Comparison of ENCODE assay signal across 8 cellular contexts in the genomic region with DNA sequence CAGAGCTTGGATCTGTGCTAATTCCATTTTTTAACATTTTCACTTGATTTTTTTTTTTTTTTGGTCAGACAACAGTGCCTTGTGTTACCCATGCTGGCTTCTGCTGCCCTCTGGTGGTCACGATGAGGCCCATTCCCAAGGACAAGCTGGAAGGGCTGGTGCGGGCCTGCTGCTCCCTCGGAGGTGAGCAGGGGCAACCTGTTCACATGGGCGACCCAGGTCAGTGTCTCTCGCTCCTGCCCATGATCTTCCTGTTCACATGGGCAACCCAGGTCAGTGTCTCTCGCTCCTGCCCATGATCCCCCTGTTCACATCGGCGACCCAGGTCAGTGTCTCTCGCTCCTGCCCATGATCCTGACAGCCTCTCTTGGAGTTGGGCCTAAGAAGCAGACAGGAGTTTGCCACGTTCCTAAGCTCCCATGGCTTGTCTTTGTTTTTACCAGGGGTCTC. TPM values are rescaled to one million over a fixed set of nuclear protein-coding genes. Genes with fewer than 3 reads are reported as not detected.
A peak's percentile ranks its signal among the peaks of the same experiment; 100 is the strongest.
DNase-seq lines count a peak whose midpoint lies in the region; ATAC-seq and TF ChIP-seq lines count a peak whose summit lies in the region.

No MANE protein-coding gene starts in this region.

- POLR2A ChIA-PET in IMR-90 (lab: Charles Lee; ENCODE audit: unreplicated experiment) = no interaction called here

- BruUV-seq in IMR-90 (replicated peaks; lab: Mats Ljungman, UMichigan) = no TSS peak

- H3K27ac ChIP-seq in IMR-90 (ENCODE audit: insufficient read depth, low read length) = no peak overlapping the region

- DNase-seq in DMS114 treated with DMSO at 0.1 percent for 48 hours (lab: John Stamatoyannopoulos, UW; ENCODE audit: unreplicated experiment) (peak; percentile 46), IMR-90 (peak; percentile 80), RKO (ENCODE audit: low spot score) (peak; percentile 71), fibroblast of the aortic adventitia (ENCODE audit: low read depth) (peak; percentile 88), neural crest cell (ENCODE audit: low read depth, low spot score) (peak; percentile 79)
- peak; percentile 83 for DNase-seq in stimulated activated naive CD8-positive, alpha-beta T cell treated with anti-CD3 and anti-CD28 coated beads, Interleukin-15, Interleukin-2, amounts not matched to agents 100 U/mL and 50 U/mL, for 24 hours

- H3K27me3 Mint-ChIP-seq in activated T-helper 17 cell treated with anti-CD3 and anti-CD28 coated beads, Interleukin-2, amount 50 U/mL, for 72 hours = no peaks in the 10 kb centered on the region
- no peaks in the 10 kb centered on the region for H3K27me3 Mint-ChIP-seq in neural crest cell (ENCODE audit: low read depth)

- H4K5ac ChIP-seq in IMR-90 (ENCODE audit: low read depth, low read length) = no peak overlapping the region

- in situ Hi-C loops in IMR-90 (cut with MboI; ENCODE audit: low sequenced_read_pairs) = loop anchor here (5.0 to 25.0 kb wide), 3 partner anchors 271 to 886 kb away; partner anchors contain the start of gene CALM1

- TF ChIP-seq CTCF in IMR-90 (conservative IDR thresholded peaks at IDR 0.05; ENCODE audit: low read depth, low read length) = peak; percentile 93
- peak; percentile 92 for TF ChIP-seq CTCF in fibroblast of the aortic adventitia (IDR thresholded peaks at IDR 0.05; ENCODE audit: insufficient read depth, low read length)
- peak; percentile 92 for TF ChIP-seq CTCF in neural crest cell (conservative IDR thresholded peaks at IDR 0.05)

- no peak overlapping the region for H3K23ac ChIP-seq in IMR-90 (ENCODE audit: low read depth, low read length)

- no peak overlapping the region for H3K4me3 ChIP-seq in IMR-90 (ENCODE audit: insufficient read depth, low read depth, low read length)
- H3K4me3 ChIP-seq in fibroblast of the aortic adventitia (ENCODE audit: low read depth, low read length) = no peak overlapping the region

- intact Hi-C loops in IMR-90 (cut with micrococcal nuclease) = loop anchor here (1.0 to 10.0 kb wide), 4 partner anchors 113 to 868 kb away; partner anchors contain the start of gene RPS6KA5

- H3K4me3 Mint-ChIP-seq in activated T-helper 17 cell treated with anti-CD3 and anti-CD28 coated beads, Interleukin-2, amount 50 U/mL, for 72 hours = no peak overlapping the region
- no peak overlapping the region for H3K4me3 Mint-ChIP-seq in neural crest cell

- no peak overlapping the region for H4K91ac ChIP-seq in IMR-90 (ENCODE audit: insufficient read depth, low read depth, low read length)

- no peak overlapping the region for H3K4ac ChIP-seq in IMR-90 (ENCODE audit: low read depth, low read length)

- no peaks in the 10 kb centered on the region for H3K9me3 ChIP-seq in IMR-90 (ENCODE audit: control insufficient read depth, insufficient read depth, low read length)

- peak; percentile 95 for TF ChIP-seq RAD21 in IMR-90 (IDR thresholded peaks at IDR 0.05; ENCODE audit: low read length)

- peaks cover 8% of the 10 kb centered on the region; the same call in 1 of the 2 replicates for H3K4me1 ChIP-seq in IMR-90 (ENCODE audit: control insufficient read depth, insufficient read depth, low read length)

- H3K14ac ChIP-seq in IMR-90 (replicated peaks; ENCODE audit: low read depth, low read length) = no peak overlapping the region

- no peaks in the 10 kb centered on the region for H3K9me1 ChIP-seq in IMR-90 (ENCODE audit: insufficient read depth, low read length)

- H2BK20ac ChIP-seq in IMR-90 (ENCODE audit: low read depth, low read length) = no peak overlapping the region

- H2AK5ac ChIP-seq in IMR-90 (ENCODE audit: low read depth, low read length) = peak overlapping the region; percentile 30; the same call in 1 of the 2 replicates

- no peak overlapping the region for H2BK15ac ChIP-seq in IMR-90 (ENCODE audit: low read depth, low read length)

- H3K4me1 Mint-ChIP-seq in activated T-helper 17 cell treated with anti-CD3 and anti-CD28 coated beads, Interleukin-2, amount 50 U/mL, for 72 hours = peaks cover 16% of the 10 kb centered on the region
- H3K4me1 Mint-ChIP-seq in neural crest cell = no peaks in the 10 kb centered on the region

- H3K27ac Mint-ChIP-seq in activated T-helper 17 cell treated with anti-CD3 and anti-CD28 coated beads, Interleukin-2, amount 50 U/mL, for 72 hours = no peak overlapping the region
- no peak overlapping the region for H3K27ac Mint-ChIP-seq in neural crest cell (ENCODE audit: unreplicated experiment)

- no peaks in the 10 kb centered on the region for H3K79me1 ChIP-seq in IMR-90 (ENCODE audit: low read depth in 1 of 2, low read length in 2 of 2)

- H2BK120ac ChIP-seq in IMR-90 (ENCODE audit: low read depth, low read length) = no peak overlapping the region

- no peak overlapping the region for H2BK5ac ChIP-seq in IMR-90 (ENCODE audit: low read depth, low read length, poor library complexity, severe bottlenecking)

- H2AFZ ChIP-seq in IMR-90 (replicated peaks; ENCODE audit: low read length, poor library complexity) = peak overlapping the region; percentile 37

- H3K36me3 ChIP-seq in IMR-90 (ENCODE audit: control insufficient read depth, insufficient read depth, low read length) = no peaks in the 10 kb centered on the region; the same call in 1 of the 2 replicates

- H3K18ac ChIP-seq in IMR-90 (ENCODE audit: low read depth, low read length) = no peak overlapping the region

- H3K27me3 ChIP-seq in IMR-90 (ENCODE audit: control insufficient read depth, insufficient read depth, low read length) = no peaks in the 10 kb centered on the region

- peak; percentile 37; the same call in 1 of the 2 replicates for TF ChIP-seq POLR2A in IMR-90 (IDR thresholded peaks at IDR 0.05; ENCODE audit: low read depth, low read length)

- peaks cover 64% of the 10 kb centered on the region for H3K36me3 Mint-ChIP-seq in activated T-helper 17 cell treated with anti-CD3 and anti-CD28 coated beads, Interleukin-2, amount 50 U/mL, for 72 hours (ENCODE audit: low read depth)
- H3K36me3 Mint-ChIP-seq in neural crest cell (ENCODE audit: low read depth) = no peaks in the 10 kb centered on the region

- ATAC-seq in IMR-90 (ENCODE audit: low read depth) (peak; percentile 70), HG02678 (IDR thresholded peaks at IDR 0.05; ENCODE audit: unreplicated experiment) (no peak)
- ATAC-seq in activated T-helper 17 cell treated with anti-CD3 and anti-CD28 coated beads, Interleukin-2, amount 50 U/mL, for 72 hours (replicated peaks) = peak; percentile 71
- peak; percentile 61 for ATAC-seq in stimulated activated naive CD8-positive, alpha-beta T cell treated with anti-CD3 and anti-CD28 coated beads, Interleukin-15, Interleukin-2, amounts not matched to agents 100 U/mL and 50 U/mL, for 24 hours

- H4K8ac ChIP-seq in IMR-90 (ENCODE audit: low read depth in 2 of 2, low read length in 2 of 2) = no peak overlapping the region

- 17% methylated on average over 6 of the region's 10 CpGs; no CpG with 5 or more reads in 1 of the 2 experiments for WGBS in IMR-90 (ENCODE audit: extremely low coverage in 2 of 2, insufficient read length in 1 of 2), 2 experiments

- no peak overlapping the region for H3K9ac ChIP-seq in IMR-90 (ENCODE audit: low read depth, low read length)

- H3K4me2 ChIP-seq in IMR-90 (ENCODE audit: low read depth, low read length) = no peak overlapping the region

- dilution Hi-C loops in IMR-90 (cut with HindIII; ENCODE audit: low sequenced_read_pairs, unreplicated experiment) = no loop called here

- CTCF ChIA-PET in IMR-90 (lab: Yijun Ruan, JAX) = interaction anchor here (0.6 to 6.5 kb wide), 40 partner anchors 11 to 1239 kb away, joined by 3 to 82 read pairs (median 5); partner anchors contain the start of gene RPS6KA5

- no peaks in the 10 kb centered on the region for H4K20me1 ChIP-seq in IMR-90 (ENCODE audit: insufficient read depth, low read length)

- H3K9me3 Mint-ChIP-seq in activated T-helper 17 cell treated with anti-CD3 and anti-CD28 coated beads, Interleukin-2, amount 50 U/mL, for 72 hours = no peaks in the 10 kb centered on the region
- no peaks in the 10 kb centered on the region for H3K9me3 Mint-ChIP-seq in neural crest cell

- H3K56ac ChIP-seq in IMR-90 (ENCODE audit: extremely low read depth, insufficient read depth, low read length) = no peak overlapping the region

- peak overlapping the region; percentile 80 for H2AK9ac ChIP-seq in IMR-90 (replicated peaks; ENCODE audit: low read depth, low read length, poor library complexity)

TF ChIP-seq in IMR-90, 13 proteins besides CTCF, POLR2A, EP300 and RAD21:
- no peak for TF ChIP-seq RFX5 (IDR thresholded peaks at IDR 0.05; ENCODE audit: low read depth, low read length)
- TF ChIP-seq CHD1 (IDR thresholded peaks at IDR 0.05; ENCODE audit: low read depth, low read length) = no peak
- peak; percentile 31; the same call in 1 of the 2 replicates for TF ChIP-seq MAZ (IDR thresholded peaks at IDR 0.05; ENCODE audit: borderline replicate concordance, low read depth, low read length)
- no peak for TF ChIP-seq MAFK (IDR thresholded peaks at IDR 0.05; ENCODE audit: low read depth, low read length)
- TF ChIP-seq BHLHE40 (IDR thresholded peaks at IDR 0.05; ENCODE audit: low read depth, low read length) = no peak
- peak; percentile 98 for TF ChIP-seq SMC3 (IDR thresholded peaks at IDR 0.05; ENCODE audit: low read depth, low read length)
- TF ChIP-seq RCOR1 (IDR thresholded peaks at IDR 0.05; ENCODE audit: insufficient replicate concordance, low read length) = no peak
- TF ChIP-seq USF2 (IDR thresholded peaks at IDR 0.05; ENCODE audit: low read depth, low read length) = no peak
- no peak for TF ChIP-seq MXI1 (IDR thresholded peaks at IDR 0.05; ENCODE audit: borderline replicate concordance, low read depth, low read length)
- TF ChIP-seq CEBPB (IDR thresholded peaks at IDR 0.05; ENCODE audit: low read depth, low read length) = no peak
- no peak for TF ChIP-seq FOS (IDR thresholded peaks at IDR 0.05; ENCODE audit: low read depth, low read length)

RNA-seq across cellular contexts. Expression of gene DGLUCY, which starts 59.4 kb away (rescaled TPM):
- total RNA-seq in IMR-90 (2012; rRNA removed) (8.6 and 13.3 TPM in 2 replicates), fibroblast of the aortic adventitia (ENCODE audit: low replicate concordance) (32.0 and 42.6 TPM in 2 replicates), neural crest cell (13.1 and 15.6 TPM in 2 replicates)
- 7.5 and 8.5 TPM in 2 replicates for polyA plus RNA-seq in IMR-90 (2012; rRNA removed)
- polyA plus RNA-seq in IMR-90 (2012; cell fraction: cytosol; rRNA removed) = 3.9 and 6.8 TPM in 2 replicates
- polyA plus RNA-seq in IMR-90 (2012; cell fraction: nucleus; rRNA removed; ENCODE audit: low replicate concordance) = 13.4 and 17.4 TPM in 2 replicates
- total RNA-seq in activated T-helper 17 cell treated with anti-CD3 and anti-CD28 coated beads, Interleukin-2, amount 50 U/mL, for 72 hours = 10 to 100 TPM; 73.8 to 88.7 TPM
